ENCODE assay signal across 1 cellular context in the genomic region with DNA sequence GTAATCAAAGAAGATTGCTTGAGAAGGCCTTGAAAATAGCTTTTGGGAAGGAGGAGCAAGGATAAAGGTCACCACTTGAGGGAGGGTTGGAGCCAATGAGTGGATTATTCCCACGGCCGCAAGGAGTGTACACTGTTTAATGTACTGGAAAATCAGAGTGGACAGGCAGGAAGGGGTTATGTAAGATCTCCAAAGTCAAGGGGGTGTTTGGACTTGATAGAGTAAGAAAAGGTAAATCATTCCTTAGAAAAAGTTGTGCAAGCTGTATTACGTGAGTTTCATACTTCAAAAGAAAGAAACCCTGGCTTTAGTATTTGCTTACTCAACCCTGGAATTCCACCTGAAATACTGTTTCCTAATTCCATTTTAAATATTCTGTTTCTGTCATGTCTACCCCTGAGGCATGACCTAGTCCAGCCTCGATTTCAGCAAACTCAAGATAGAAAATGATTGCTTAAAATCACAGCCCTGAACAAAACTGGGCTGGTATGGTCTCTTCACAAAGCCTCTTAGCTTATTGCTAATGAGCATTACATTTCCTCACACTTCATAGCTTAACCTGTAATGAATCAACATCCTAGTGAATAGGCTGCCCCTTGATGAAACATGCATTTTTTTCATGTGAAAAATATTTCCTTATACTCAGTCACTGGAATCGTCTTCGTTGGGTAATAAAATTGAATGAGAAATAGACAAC.
TF ChIP-seq lines count a peak whose summit lies in the region.

No MANE protein-coding gene starts in this region.

TF ChIP-seq in HepG2, 621 proteins besides CTCF, POLR2A, EP300 and RAD21 (continued from another document and continues in another):
- TF ChIP-seq ATF7-NPFF (CRISPR knock-in tag; IDR thresholded peaks at IDR 0.05; ENCODE audit: low read depth) (no peak), SOX5 (CRISPR knock-in tag; IDR thresholded peaks at IDR 0.05; ENCODE audit: borderline replicate concordance) (peak; percentile 39), ZNF143 (CRISPR knock-in tag; IDR thresholded peaks at IDR 0.05) (no peak), JUN (CRISPR knock-in tag; IDR thresholded peaks at IDR 0.05) (no peak), ZFP37 (CRISPR knock-in tag; IDR thresholded peaks at IDR 0.05; ENCODE audit: borderline replicate concordance) (0 out of 2 replicates have a peak, but pooled peaks have one; percentile 53), ZBTB21 (CRISPR knock-in tag; IDR thresholded peaks at IDR 0.05) (no peak), ZNF883 (CRISPR knock-in tag; IDR thresholded peaks at IDR 0.05; ENCODE audit: not compliant biosample characterization) (no peak), HCFC1 (IDR thresholded peaks at IDR 0.05; ENCODE audit: low read depth, low read length) (no peak), TCF7L2 (IDR thresholded peaks at IDR 0.05; ENCODE audit: low read depth, low read length) (peak; percentile 60; the same call in 1 of the 2 replicates), SRSF4 (IDR thresholded peaks at IDR 0.05; ENCODE audit: low read depth, low read length, poor library complexity, severe bottlenecking) (no peak), USF2 (IDR thresholded peaks at IDR 0.05; ENCODE audit: low read depth, low read length) (no peak), USF2 (CRISPR knock-in tag; IDR thresholded peaks at IDR 0.05; ENCODE audit: borderline replicate concordance) (peak; percentile 26; the same call in 1 of the 2 replicates), ZNF577 (CRISPR knock-in tag; IDR thresholded peaks at IDR 0.05; ENCODE audit: borderline replicate concordance, low read depth) (no peak), KMT2A (CRISPR knock-in tag; IDR thresholded peaks at IDR 0.05) (no peak), ZNF160 (CRISPR knock-in tag; IDR thresholded peaks at IDR 0.05) (no peak), SOX6 (IDR thresholded peaks at IDR 0.05) (no peak), SOX6 (CRISPR knock-in tag; IDR thresholded peaks at IDR 0.05) (peak; percentile 62), HIVEP1 (CRISPR knock-in tag; IDR thresholded peaks at IDR 0.05) (no peak), XRCC5 (optimal IDR thresholded peaks at IDR 0.05; ENCODE audit: low read length) (peak; percentile 38), TGIF2 (CRISPR knock-in tag; IDR thresholded peaks at IDR 0.05) (peak; percentile 52; the same call in 1 of the 2 replicates), NFATC3 (CRISPR knock-in tag; IDR thresholded peaks at IDR 0.05) (no peak), HNRNPL (IDR thresholded peaks at IDR 0.05; ENCODE audit: low read depth, low read length) (no peak), HNF1A (IDR thresholded peaks at IDR 0.05; ENCODE audit: low read depth) (peak; percentile 78), HNF1A (CRISPR knock-in tag; IDR thresholded peaks at IDR 0.05; ENCODE audit: borderline replicate concordance) (0 out of 2 replicates have a peak, but pooled peaks have one; percentile 24), PHB2 (IDR thresholded peaks at IDR 0.05; ENCODE audit: partially characterized antibody) (no peak), ZNF441 (CRISPR knock-in tag; IDR thresholded peaks at IDR 0.05; ENCODE audit: borderline replicate concordance) (no peak), NFYC (CRISPR knock-in tag; IDR thresholded peaks at IDR 0.05) (no peak), MNT (IDR thresholded peaks at IDR 0.05) (no peak), RARA (CRISPR knock-in tag; IDR thresholded peaks at IDR 0.05) (peak; percentile 59)
- TF ChIP-seq, protein P1, sequence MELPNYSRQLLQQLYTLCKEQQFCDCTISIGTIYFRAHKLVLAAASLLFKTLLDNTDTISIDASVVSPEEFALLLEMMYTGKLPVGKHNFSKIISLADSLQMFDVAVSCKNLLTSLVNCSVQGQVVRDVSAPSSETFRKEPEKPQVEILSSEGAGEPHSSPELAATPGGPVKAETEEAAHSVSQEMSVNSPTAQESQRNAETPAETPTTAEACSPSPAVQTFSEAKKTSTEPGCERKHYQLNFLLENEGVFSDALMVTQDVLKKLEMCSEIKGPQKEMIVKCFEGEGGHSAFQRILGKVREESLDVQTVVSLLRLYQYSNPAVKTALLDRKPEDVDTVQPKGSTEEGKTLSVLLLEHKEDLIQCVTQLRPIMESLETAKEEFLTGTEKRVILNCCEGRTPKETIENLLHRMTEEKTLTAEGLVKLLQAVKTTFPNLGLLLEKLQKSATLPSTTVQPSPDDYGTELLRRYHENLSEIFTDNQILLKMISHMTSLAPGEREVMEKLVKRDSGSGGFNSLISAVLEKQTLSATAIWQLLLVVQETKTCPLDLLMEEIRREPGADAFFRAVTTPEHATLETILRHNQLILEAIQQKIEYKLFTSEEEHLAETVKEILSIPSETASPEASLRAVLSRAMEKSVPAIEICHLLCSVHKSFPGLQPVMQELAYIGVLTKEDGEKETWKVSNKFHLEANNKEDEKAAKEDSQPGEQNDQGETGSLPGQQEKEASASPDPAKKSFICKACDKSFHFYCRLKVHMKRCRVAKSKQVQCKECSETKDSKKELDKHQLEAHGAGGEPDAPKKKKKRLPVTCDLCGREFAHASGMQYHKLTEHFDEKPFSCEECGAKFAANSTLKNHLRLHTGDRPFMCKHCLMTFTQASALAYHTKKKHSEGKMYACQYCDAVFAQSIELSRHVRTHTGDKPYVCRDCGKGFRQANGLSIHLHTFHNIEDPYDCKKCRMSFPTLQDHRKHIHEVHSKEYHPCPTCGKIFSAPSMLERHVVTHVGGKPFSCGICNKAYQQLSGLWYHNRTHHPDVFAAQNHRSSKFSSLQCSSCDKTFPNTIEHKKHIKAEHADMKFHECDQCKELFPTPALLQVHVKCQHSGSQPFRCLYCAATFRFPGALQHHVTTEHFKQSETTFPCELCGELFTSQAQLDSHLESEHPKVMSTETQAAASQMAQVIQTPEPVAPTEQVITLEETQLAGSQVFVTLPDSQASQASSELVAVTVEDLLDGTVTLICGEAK (IDR thresholded peaks at IDR 0.05): no peak
- TF ChIP-seq, protein P1 (CRISPR knock-in tag; IDR thresholded peaks at IDR 0.05): no peak
- TF ChIP-seq, protein P2, sequence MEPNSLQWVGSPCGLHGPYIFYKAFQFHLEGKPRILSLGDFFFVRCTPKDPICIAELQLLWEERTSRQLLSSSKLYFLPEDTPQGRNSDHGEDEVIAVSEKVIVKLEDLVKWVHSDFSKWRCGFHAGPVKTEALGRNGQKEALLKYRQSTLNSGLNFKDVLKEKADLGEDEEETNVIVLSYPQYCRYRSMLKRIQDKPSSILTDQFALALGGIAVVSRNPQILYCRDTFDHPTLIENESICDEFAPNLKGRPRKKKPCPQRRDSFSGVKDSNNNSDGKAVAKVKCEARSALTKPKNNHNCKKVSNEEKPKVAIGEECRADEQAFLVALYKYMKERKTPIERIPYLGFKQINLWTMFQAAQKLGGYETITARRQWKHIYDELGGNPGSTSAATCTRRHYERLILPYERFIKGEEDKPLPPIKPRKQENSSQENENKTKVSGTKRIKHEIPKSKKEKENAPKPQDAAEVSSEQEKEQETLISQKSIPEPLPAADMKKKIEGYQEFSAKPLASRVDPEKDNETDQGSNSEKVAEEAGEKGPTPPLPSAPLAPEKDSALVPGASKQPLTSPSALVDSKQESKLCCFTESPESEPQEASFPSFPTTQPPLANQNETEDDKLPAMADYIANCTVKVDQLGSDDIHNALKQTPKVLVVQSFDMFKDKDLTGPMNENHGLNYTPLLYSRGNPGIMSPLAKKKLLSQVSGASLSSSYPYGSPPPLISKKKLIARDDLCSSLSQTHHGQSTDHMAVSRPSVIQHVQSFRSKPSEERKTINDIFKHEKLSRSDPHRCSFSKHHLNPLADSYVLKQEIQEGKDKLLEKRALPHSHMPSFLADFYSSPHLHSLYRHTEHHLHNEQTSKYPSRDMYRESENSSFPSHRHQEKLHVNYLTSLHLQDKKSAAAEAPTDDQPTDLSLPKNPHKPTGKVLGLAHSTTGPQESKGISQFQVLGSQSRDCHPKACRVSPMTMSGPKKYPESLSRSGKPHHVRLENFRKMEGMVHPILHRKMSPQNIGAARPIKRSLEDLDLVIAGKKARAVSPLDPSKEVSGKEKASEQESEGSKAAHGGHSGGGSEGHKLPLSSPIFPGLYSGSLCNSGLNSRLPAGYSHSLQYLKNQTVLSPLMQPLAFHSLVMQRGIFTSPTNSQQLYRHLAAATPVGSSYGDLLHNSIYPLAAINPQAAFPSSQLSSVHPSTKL (CRISPR knock-in tag; IDR thresholded peaks at IDR 0.05): peak; percentile 91
- TF ChIP-seq, protein P3, sequence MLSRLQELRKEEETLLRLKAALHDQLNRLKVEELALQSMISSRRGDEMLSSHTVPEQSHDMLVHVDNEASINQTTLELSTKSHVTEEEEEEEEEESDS (CRISPR knock-in tag; IDR thresholded peaks at IDR 0.05; ENCODE audit: borderline replicate concordance): no peak
- TF ChIP-seq, protein P4, sequence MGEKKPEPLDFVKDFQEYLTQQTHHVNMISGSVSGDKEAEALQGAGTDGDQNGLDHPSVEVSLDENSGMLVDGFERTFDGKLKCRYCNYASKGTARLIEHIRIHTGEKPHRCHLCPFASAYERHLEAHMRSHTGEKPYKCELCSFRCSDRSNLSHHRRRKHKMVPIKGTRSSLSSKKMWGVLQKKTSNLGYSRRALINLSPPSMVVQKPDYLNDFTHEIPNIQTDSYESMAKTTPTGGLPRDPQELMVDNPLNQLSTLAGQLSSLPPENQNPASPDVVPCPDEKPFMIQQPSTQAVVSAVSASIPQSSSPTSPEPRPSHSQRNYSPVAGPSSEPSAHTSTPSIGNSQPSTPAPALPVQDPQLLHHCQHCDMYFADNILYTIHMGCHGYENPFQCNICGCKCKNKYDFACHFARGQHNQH (CRISPR knock-in tag; IDR thresholded peaks at IDR 0.05): 0 out of 2 replicates have a peak, but pooled peaks have one; percentile 19
